Comparison of ENCODE assay signal across 8 cellular contexts in the genomic region with DNA sequence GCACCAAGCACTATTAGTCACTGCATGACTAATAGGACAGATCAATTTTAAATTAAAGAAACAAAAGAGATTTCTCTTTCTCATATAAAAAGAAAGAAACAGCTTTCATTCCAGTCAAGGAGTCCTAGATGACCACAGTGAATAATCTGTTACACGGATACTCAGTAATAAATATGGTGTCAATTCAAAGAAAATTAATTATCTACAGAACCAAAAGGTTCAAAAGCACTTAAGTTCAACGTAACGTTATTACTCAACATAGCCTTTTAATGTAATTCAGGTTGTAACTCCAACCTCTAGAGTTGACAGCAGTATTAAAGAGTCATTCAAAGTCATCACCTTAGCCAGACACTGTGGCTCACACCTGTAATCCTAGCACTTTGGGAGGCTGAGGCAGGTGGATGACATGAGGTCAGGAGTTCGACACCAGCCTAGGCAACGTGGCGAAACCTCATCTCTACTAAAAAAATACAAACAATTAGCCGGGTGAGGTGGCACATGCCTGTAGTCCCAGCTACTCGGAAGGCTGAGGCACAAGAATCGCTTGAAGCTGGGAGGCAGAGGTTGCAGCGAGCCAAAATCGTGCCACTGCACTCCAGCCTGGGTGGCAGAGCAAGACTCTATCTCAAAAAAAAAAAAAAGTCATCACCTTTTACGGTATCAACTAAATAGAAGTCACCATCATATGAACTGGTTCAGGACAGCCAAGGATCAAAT. TPM values are rescaled to one million over a fixed set of nuclear protein-coding genes. Genes with fewer than 3 reads are reported as not detected.
DNase-seq lines count a peak whose midpoint lies in the region; ATAC-seq, FAIRE-seq and TF ChIP-seq lines count a peak whose summit lies in the region.

No MANE protein-coding gene starts in this region.

- H4K20me1 ChIP-seq in BLaER1: peaks cover 93% of the 10 kb centered on the region
- H4K20me1 ChIP-seq in Karpas-422 (ENCODE audit: insufficient read depth, low read depth, low read length): peaks cover 16% of the 10 kb centered on the region
- peaks cover 27% of the 10 kb centered on the region for H4K20me1 ChIP-seq in K562 (replicated peaks; ENCODE audit: control insufficient read depth, insufficient read depth, low read length)

- in situ Hi-C loops in K562 (cut with MboI): no loop called here

- H3K9me1 ChIP-seq in K562 (ENCODE audit: control insufficient read depth, insufficient read depth, low read length): no peaks in the 10 kb centered on the region

- intact Hi-C loops in K562 (cut with micrococcal nuclease): no loop called here

- H3K9me2 ChIP-seq in Karpas-422 (replicated peaks; ENCODE audit: insufficient read depth, low read length): no peaks in the 10 kb centered on the region

- H3K4me1 ChIP-seq in BLaER1: peaks cover 26% of the 10 kb centered on the region
- H3K4me1 ChIP-seq in Karpas-422 (ENCODE audit: low read length): peaks cover 43% of the 10 kb centered on the region
- H3K4me1 ChIP-seq in K562 (replicated peaks in 1 of 2; ENCODE audit: control insufficient read depth in 2 of 2, insufficient read depth in 2 of 2, low read length in 2 of 2): peaks cover 25 to 33% of the 10 kb centered on the region in 2 experiments
- peaks cover 47% of the 10 kb centered on the region for H3K4me1 ChIP-seq in mucosa of stomach (ENCODE audit: control insufficient read depth, insufficient read depth, low read length)

- CTCF ChIA-PET in K562 (lab: Yijun Ruan, JAX; ENCODE audit: low intra/inter-chr PET ratio): no interaction called here

- WGBS in K562 (ENCODE audit: insufficient coverage, low coverage, missing lambda C conversion rate): 54% methylated on average over 12 of the region's 12 CpGs

- no peak for FAIRE-seq in K562 (lab: Jason Lieb, UNC)
- no peak for FAIRE-seq in GM12891 (lab: Jason Lieb, UNC)

- H2AFZ ChIP-seq in Karpas-422 (ENCODE audit: low read length) (no peak overlapping the region), K562 (ENCODE audit: low read depth, low read length) (no peak overlapping the region)

- BruUV-seq in K562 (replicated peaks; lab: Mats Ljungman, UMichigan): no TSS peak

- H3K27ac ChIP-seq in BLaER1 (no peak overlapping the region), Karpas-422 (ENCODE audit: low read length) (peak overlapping the region; percentile 32), K562 (ENCODE audit: extremely low read depth, low read depth, low read length) (peak overlapping the region; percentile 73)

- H3K9me3 ChIP-seq in BLaER1 (peaks cover 12% of the 10 kb centered on the region), Karpas-422 (ENCODE audit: low read length) (peaks cover 5% of the 10 kb centered on the region), K562 (replicated peaks; ENCODE audit: control insufficient read depth, insufficient read depth, low read depth, low read length) (no peaks in the 10 kb centered on the region), mucosa of stomach (ENCODE audit: control insufficient read depth, low read length) (no peaks in the 10 kb centered on the region)

- POLR2A ChIA-PET in K562 (lab: Yijun Ruan, JAX): interaction anchor here (0.6 to 1.9 kb wide), 5 partner anchors 13 to 225 kb away, joined by 3 to 12 read pairs (median 3); no protein-coding TSS in a partner anchor

- no peak for TF ChIP-seq RAD21 in K562 (CRISPR knock-in tag; conservative IDR thresholded peaks at IDR 0.05 in 1 of 2, IDR thresholded peaks at IDR 0.05 in 1 of 2)

- no peak for TF ChIP-seq EP300 in K562 (IDR thresholded peaks at IDR 0.05; ENCODE audit: low read length)

- H3K27me3 ChIP-seq in BLaER1 (no peaks in the 10 kb centered on the region), Karpas-422 (ENCODE audit: low read length) (no peaks in the 10 kb centered on the region), K562 (ENCODE audit: control insufficient read depth in 2 of 2, insufficient read depth in 2 of 2, low read length in 2 of 2) (no peaks in the 10 kb centered on the region), mucosa of stomach (ENCODE audit: control insufficient read depth, insufficient read depth, low read length) (no peaks in the 10 kb centered on the region)

- H3K36me3 ChIP-seq in BLaER1 (peaks cover 23% of the 10 kb centered on the region), Karpas-422 (ENCODE audit: insufficient read depth, low read length) (peaks cover 33% of the 10 kb centered on the region), K562 (ENCODE audit: control insufficient read depth, insufficient read depth, low read length) (no peaks in the 10 kb centered on the region; the same call in 2 of the 3 replicates), mucosa of stomach (ENCODE audit: control insufficient read depth, insufficient read depth, low read length) (no peaks in the 10 kb centered on the region)

- DNase-seq in Karpas-422 (no peak), K562 (ENCODE audit: extremely low read depth in 1 of 4, low spot score in 3 of 4) (no peak), NCI-H2196 treated with DMSO at 0.1 percent for 48 hours (lab: John Stamatoyannopoulos, UW; ENCODE audit: unreplicated experiment) (no peak), GM12891 (ENCODE audit: insufficient read length, low spot score) (no peak)

- TF ChIP-seq POLR2A in K562 (conservative IDR thresholded peaks at IDR 0.05) (no peak), GM12891 (IDR thresholded peaks at IDR 0.05; ENCODE audit: low read depth, low read length) (no peak)

- no peak for ATAC-seq in K562
- no peak for ATAC-seq in GM18868 (IDR thresholded peaks at IDR 0.05; ENCODE audit: unreplicated experiment)
- ATAC-seq in GM18511 (IDR thresholded peaks at IDR 0.05; ENCODE audit: unreplicated experiment): no peak

- peaks cover 95% of the 10 kb centered on the region for H3K79me2 ChIP-seq in Karpas-422 (ENCODE audit: low read length)
- peaks cover 97% of the 10 kb centered on the region for H3K79me2 ChIP-seq in K562 (ENCODE audit: control insufficient read depth, insufficient read depth, low read length)

- no peak for TF ChIP-seq CTCF in K562 (IDR thresholded peaks at IDR 0.05 in 2 of 3, conservative IDR thresholded peaks at IDR 0.05 in 1 of 3; ENCODE audit: insufficient read depth in 2 of 3, low read depth in 1 of 3, low read length in 3 of 3)

- H3K9ac ChIP-seq in BLaER1 (no peak overlapping the region), Karpas-422 (ENCODE audit: low read length) (no peak overlapping the region), K562 (ENCODE audit: insufficient read depth in 1 of 2, low read depth in 2 of 2, low read length in 2 of 2) (peak overlapping the region in 1 of 2 experiments; percentile 59; a peak in 1 of 4 replicates), mucosa of stomach (ENCODE audit: low read length) (peak overlapping the region; percentile 64)

- 0 out of 2 replicates have a peak overlapping the region, but pooled peaks have one; percentile 3 for H3K4me2 ChIP-seq in BLaER1
- H3K4me2 ChIP-seq in Karpas-422 (ENCODE audit: low read depth, low read length, poor library complexity, severe bottlenecking): peak overlapping the region; percentile 77
- peak overlapping the region; percentile 63 for H3K4me2 ChIP-seq in K562 (ENCODE audit: insufficient read depth, low read length)

- H3K4me3 ChIP-seq in BLaER1 (no peak overlapping the region), Karpas-422 (ENCODE audit: low read length) (no peak overlapping the region), K562 (no peak overlapping the region), mucosa of stomach (ENCODE audit: low read length) (no peak overlapping the region)

TF ChIP-seq in GM12891, 5 proteins besides CTCF, POLR2A, EP300 and RAD21 (continues in another document):
- TF ChIP-seq TAF1 (IDR thresholded peaks at IDR 0.05; ENCODE audit: low read depth, low read length): no peak

RNA-seq across cellular contexts. Expression of gene PPTC7, which starts 4.4 kb away (rescaled TPM):
- 16.1 and 27.4 TPM in 2 replicates for total RNA-seq in Karpas-422 (2014; rRNA removed; shearing (Covaris generic); ENCODE audit: low replicate concordance)
- total RNA-seq in K562 (2011; cell fraction: chromatin; rRNA removed; ENCODE audit: low replicate concordance): 18.9 and 40.1 TPM in 2 replicates
- 12.0 and 15.0 TPM in 2 replicates for total RNA-seq in K562 (2011; cell fraction: nucleolus; rRNA removed)
- total RNA-seq in K562 (2011; cell fraction: nucleoplasm; rRNA removed): 29.2 and 51.3 TPM in 2 replicates
- 5.3 and 5.4 TPM in 2 replicates for total RNA-seq in K562 (2014; rRNA removed)
- 11.9 and 12.1 TPM in 2 replicates for total RNA-seq in K562 (2014; rRNA removed; fragmentation: Illumina TruSeq; extraction: Trizol)
- total RNA-seq in K562 (2015; rRNA removed; fragmentation: Illumina TruSeq; extraction: Trizol): 7.6 and 8.0 TPM in 2 replicates
- 19.3 and 21.8 TPM in 2 replicates for total RNA-seq in K562 (2021)
- 21.6 and 23.1 TPM in 2 replicates for polyA plus RNA-seq in K562 (2011; rRNA removed)
- polyA plus RNA-seq in K562 (2011; cell fraction: cytosol; rRNA removed): 7.9 and 14.3 TPM in 2 replicates
- polyA plus RNA-seq in K562 (2011; cell fraction: nucleus; rRNA removed): 17.9 and 24.3 TPM in 2 replicates
- 13.8 and 15.4 TPM in 2 replicates for polyA plus RNA-seq in K562 (2012)
- polyA plus RNA-seq in K562 (2014; fragmentation: Illumina TruSeq; extraction: Trizol): 18.2 and 19.5 TPM in 2 replicates
- 1 to 10 TPM; 2.6 to 4.7 TPM for polyA plus RNA-seq in K562 (2014; fragmentation: Nextera tagmentation; extraction: Ambion mirVana)
- polyA plus RNA-seq in K562 (2014; rRNA removed): 15.2 and 16.9 TPM in 2 replicates
- polyA minus RNA-seq in K562 (2011; rRNA and poly(A)+ RNA removed): 36.0 and 39.7 TPM in 2 replicates
- 14.9 and 17.1 TPM in 2 replicates for polyA minus RNA-seq in K562 (2011; cell fraction: cytosol; rRNA and poly(A)+ RNA removed)
- 11.0 and 20.3 TPM in 2 replicates for polyA minus RNA-seq in K562 (2011; cell fraction: nucleus; rRNA and poly(A)+ RNA removed)
- polyA plus RNA-seq in GM12891 (2012; ENCODE audit: low read depth, missing spikeins): 18.9 TPM

RNA-seq across cellular contexts. Expression of gene TCTN1, which starts 35.2 kb away (rescaled TPM):
- 31.0 and 31.3 TPM in 2 replicates for total RNA-seq in Karpas-422 (2014; rRNA removed; shearing (Covaris generic); ENCODE audit: low replicate concordance)
- 16.6 and 18.2 TPM in 2 replicates for total RNA-seq in K562 (2011; cell fraction: chromatin; rRNA removed; ENCODE audit: low replicate concordance)
- 8.3 and 13.5 TPM in 2 replicates for total RNA-seq in K562 (2011; cell fraction: nucleolus; rRNA removed)
- 15.0 and 27.9 TPM in 2 replicates for total RNA-seq in K562 (2011; cell fraction: nucleoplasm; rRNA removed)
- 5.1 and 5.5 TPM in 2 replicates for total RNA-seq in K562 (2014; rRNA removed)
- total RNA-seq in K562 (2014; rRNA removed; fragmentation: Illumina TruSeq; extraction: Trizol): 3.7 and 4.7 TPM in 2 replicates
- 5.1 and 6.3 TPM in 2 replicates for total RNA-seq in K562 (2015; rRNA removed; fragmentation: Illumina TruSeq; extraction: Trizol)
- total RNA-seq in K562 (2021): 3.8 and 4.0 TPM in 2 replicates
- polyA plus RNA-seq in K562 (2011; rRNA removed): 11.4 and 12.5 TPM in 2 replicates
- 9.8 and 10.2 TPM in 2 replicates for polyA plus RNA-seq in K562 (2011; cell fraction: cytosol; rRNA removed)
- polyA plus RNA-seq in K562 (2011; cell fraction: nucleus; rRNA removed): 26.2 and 26.6 TPM in 2 replicates
- 6.4 and 15.2 TPM in 2 replicates for polyA plus RNA-seq in K562 (2012)
- polyA plus RNA-seq in K562 (2014; fragmentation: Illumina TruSeq; extraction: Trizol): 4.2 and 5.7 TPM in 2 replicates
- polyA plus RNA-seq in K562 (2014; fragmentation: Nextera tagmentation; extraction: Ambion mirVana): under 1 TPM; 0.32 to 0.98 TPM
- polyA plus RNA-seq in K562 (2014; rRNA removed): 3.7 and 7.2 TPM in 2 replicates
- polyA minus RNA-seq in K562 (2011; rRNA and poly(A)+ RNA removed): 9.4 and 10.4 TPM in 2 replicates
- polyA minus RNA-seq in K562 (2011; cell fraction: cytosol; rRNA and poly(A)+ RNA removed): 2.3 and 5.8 TPM in 2 replicates
- 10.5 and 16.1 TPM in 2 replicates for polyA minus RNA-seq in K562 (2011; cell fraction: nucleus; rRNA and poly(A)+ RNA removed)
- 22.4 TPM for polyA plus RNA-seq in GM12891 (2012; ENCODE audit: low read depth, missing spikeins)

Comparison
In these comparisons a context has a peak if more than half of its experiments do, and no peak if none do; other contexts are left out.
1. H3K4me2 ChIP-seq: peak in every context shown above with its lines; median percentile 77 in Karpas-422; 63 in K562; 3 in BLaER1.